ENCODE assay signal across 18 cellular contexts in genomic region chr14:77717608-77718305, GRCh38. TPM values are rescaled to one million over a fixed set of nuclear protein-coding genes. Genes with fewer than 3 reads are reported as not detected.
A peak's percentile ranks its signal among the peaks of the same experiment; 100 is the strongest.
DNase-seq lines count a peak whose midpoint lies in the region; ATAC-seq, FAIRE-seq and TF ChIP-seq lines count a peak whose summit lies in the region.
"Had no signal": no experiment of that assay in that cellular context is flagged by ENCODE, and none has a peak within 500 bp of the region (broad histone marks: within the 10 kb centered on the region; RNA-seq: fewer than 3 reads in every experiment).

No MANE protein-coding gene starts in this region.

- peak; percentile 46 for FAIRE-seq in endometrium (lab: Jason Lieb, UNC)
- FAIRE-seq: D721Med had no signal

- POLR2A ChIA-PET in activated CD8-positive, alpha-beta T cell treated with anti-CD3 and anti-CD28 coated beads for 36 hours (lab: Charles Lee), result no interaction called here
- POLR2A ChIA-PET in activated CD8-positive, alpha-beta T cell treated with anti-CD3 and anti-CD28 coated beads, Interleukin-2, amount 10 ng/mL, durations not matched to agents 7 days and 5 days (lab: Charles Lee), result interaction anchor here (0.6 kb wide), 1 partner anchor 17 kb away, joined by 3 read pairs; no protein-coding TSS in a partner anchor
- POLR2A ChIA-PET in Caco-2 (lab: Charles Lee), result no interaction called here

- H3K27ac ChIP-seq in SK-N-MC (peak overlapping the region; percentile 14), MM.1S (ENCODE audit: low read length) (no peak overlapping the region)
- H3K27ac ChIP-seq: BLaER1 had no signal

- H3K36me3 ChIP-seq in Caco-2 (ENCODE audit: control insufficient read depth, insufficient read depth, low read length) (peaks cover 3% of the 10 kb centered on the region), SK-N-MC (ENCODE audit: insufficient read depth, low read length) (peaks cover 93% of the 10 kb centered on the region), MM.1S (replicated peaks; ENCODE audit: insufficient read depth, low read length) (no peaks in the 10 kb centered on the region; the same call in 1 of the 2 replicates)

- no peaks in the 10 kb centered on the region for H3F3A ChIP-seq in MM.1S (ENCODE audit: insufficient read depth, low read length)

- TSS peak; percentile 97 for BruUV-seq in Caco-2 (replicated peaks; lab: Mats Ljungman, UMichigan)

- DNase-seq in activated CD8-positive, alpha-beta T cell treated with anti-CD3 and anti-CD28 coated beads for 36 hours, result no peak
- no peak for DNase-seq in activated CD8-positive, alpha-beta T cell treated with anti-CD3 and anti-CD28 coated beads, Interleukin-2, amount 10 ng/mL, durations not matched to agents 7 days and 5 days
- no peak for DNase-seq in Caco-2
- no peak for DNase-seq in SK-N-MC (ENCODE audit: low read depth, low spot score)
- DNase-seq in UCSD-AML1 (lab: John Stamatoyannopoulos, UW; ENCODE audit: unreplicated experiment), result no peak
- DNase-seq in type B pancreatic cell (ENCODE audit: extremely low spot score, unreplicated experiment), result no peak
- no peak for DNase-seq in MM.1S
- DNase-seq: aorta, cerebellar nuclear complex, mesenchymal stem cell, naive B cell, NCI-H1694, NCI-H774, posterior cingulate gyrus had no signal

- H3K4me3 ChIP-seq in Caco-2 (ENCODE audit: low read depth, low read length) (no peak overlapping the region), SK-N-MC (no peak overlapping the region), MM.1S (ENCODE audit: low read length) (no peak overlapping the region)
- H3K4me3 ChIP-seq: BLaER1 had no signal

- H3K9me3 Mint-ChIP-seq in activated CD8-positive, alpha-beta T cell treated with anti-CD3 and anti-CD28 coated beads for 36 hours, result no peaks in the 10 kb centered on the region
- no peaks in the 10 kb centered on the region for H3K9me3 Mint-ChIP-seq in activated CD8-positive, alpha-beta T cell treated with anti-CD3 and anti-CD28 coated beads, Interleukin-2, amount 10 ng/mL, durations not matched to agents 7 days and 5 days (ENCODE audit: insufficient read depth)
- H3K9me3 Mint-ChIP-seq in Caco-2 (ENCODE audit: unreplicated experiment) (no peaks in the 10 kb centered on the region), type B pancreatic cell (no peaks in the 10 kb centered on the region)
- H3K9me3 Mint-ChIP-seq: naive B cell; T-helper 1 cell treated with Interleukin-12 subunit alpha and Interleukin-12 subunit beta and Interleukin-4 antibody, amounts not matched to agents 30 μg/mL and 1 μg/mL, for 36 hours had no signal

- no peaks in the 10 kb centered on the region for H4K20me1 ChIP-seq in MM.1S (ENCODE audit: insufficient read depth, low read length)

- intact Hi-C loops in activated CD8-positive, alpha-beta T cell treated with anti-CD3 and anti-CD28 coated beads for 36 hours (cut with micrococcal nuclease), result no loop called here
- intact Hi-C loops in Caco-2 (cut with micrococcal nuclease; ENCODE audit: unreplicated experiment), result no loop called here

- H3K4me3 Mint-ChIP-seq in activated CD8-positive, alpha-beta T cell treated with anti-CD3 and anti-CD28 coated beads for 36 hours, result no peak overlapping the region
- H3K4me3 Mint-ChIP-seq in activated CD8-positive, alpha-beta T cell treated with anti-CD3 and anti-CD28 coated beads, Interleukin-2, amount 10 ng/mL, durations not matched to agents 7 days and 5 days, result no peak overlapping the region
- no peak overlapping the region for H3K4me3 Mint-ChIP-seq in Caco-2 (ENCODE audit: unreplicated experiment)
- no peak overlapping the region for H3K4me3 Mint-ChIP-seq in type B pancreatic cell
- H3K4me3 Mint-ChIP-seq: T-helper 1 cell treated with Interleukin-12 subunit alpha and Interleukin-12 subunit beta and Interleukin-4 antibody, amounts not matched to agents 30 μg/mL and 1 μg/mL, for 36 hours had no signal

- H3K9ac ChIP-seq in SK-N-MC (ENCODE audit: insufficient read length) (no peak overlapping the region), MM.1S (ENCODE audit: low read length) (no peak overlapping the region)
- H3K9ac ChIP-seq: BLaER1 had no signal

- H3K79me2 ChIP-seq in MM.1S (ENCODE audit: low read length), result peaks cover 13% of the 10 kb centered on the region

- H3K9me3 ChIP-seq in Caco-2 (no peaks in the 10 kb centered on the region), SK-N-MC (ENCODE audit: low read depth, low read length) (no peaks in the 10 kb centered on the region), MM.1S (replicated peaks; ENCODE audit: insufficient read depth, low read length) (no peaks in the 10 kb centered on the region)
- H3K9me3 ChIP-seq: BLaER1 had no signal

- no peak overlapping the region for H2AFZ ChIP-seq in MM.1S (ENCODE audit: low read length)

- CTCF ChIA-PET in activated CD8-positive, alpha-beta T cell treated with anti-CD3 and anti-CD28 coated beads for 36 hours (lab: Charles Lee), result interaction anchor here (0.9 kb wide), 1 partner anchor 9 kb away, joined by 3 read pairs; no protein-coding TSS in a partner anchor
- CTCF ChIA-PET in activated CD8-positive, alpha-beta T cell treated with anti-CD3 and anti-CD28 coated beads, Interleukin-2, amount 10 ng/mL, durations not matched to agents 7 days and 5 days (lab: Charles Lee), result no interaction called here
- CTCF ChIA-PET in Caco-2 (lab: Charles Lee), result no interaction called here

- peak overlapping the region; percentile 43 for H3K27ac Mint-ChIP-seq in activated CD8-positive, alpha-beta T cell treated with anti-CD3 and anti-CD28 coated beads for 36 hours
- H3K27ac Mint-ChIP-seq in activated CD8-positive, alpha-beta T cell treated with anti-CD3 and anti-CD28 coated beads, Interleukin-2, amount 10 ng/mL, durations not matched to agents 7 days and 5 days, result no peak overlapping the region
- H3K27ac Mint-ChIP-seq in Caco-2 (ENCODE audit: unreplicated experiment), result no peak overlapping the region
- no peak overlapping the region for H3K27ac Mint-ChIP-seq in type B pancreatic cell
- H3K27ac Mint-ChIP-seq: T-helper 1 cell treated with Interleukin-12 subunit alpha and Interleukin-12 subunit beta and Interleukin-4 antibody, amounts not matched to agents 30 μg/mL and 1 μg/mL, for 36 hours had no signal

- H3K4me1 ChIP-seq in Caco-2 (no peaks in the 10 kb centered on the region), MM.1S (ENCODE audit: low read length) (no peaks in the 10 kb centered on the region)
- H3K4me1 ChIP-seq: BLaER1 had no signal

- TF ChIP-seq CTCF in activated CD8-positive, alpha-beta T cell treated with anti-CD3 and anti-CD28 coated beads for 36 hours (IDR thresholded peaks at IDR 0.05), result no peak
- TF ChIP-seq CTCF in Caco-2 (IDR thresholded peaks at IDR 0.05; ENCODE audit: insufficient read depth in 1 of 2, low read depth in 1 of 2, low read length in 1 of 2, severe bottlenecking in 1 of 2, unreplicated experiment in 1 of 2) (no peak), type B pancreatic cell (conservative IDR thresholded peaks at IDR 0.05) (no peak), MM.1S (IDR thresholded peaks at IDR 0.05; ENCODE audit: low read length) (no peak)

- ATAC-seq in activated CD8-positive, alpha-beta T cell treated with anti-CD3 and anti-CD28 coated beads for 36 hours, result no peak
- ATAC-seq in activated CD8-positive, alpha-beta T cell treated with anti-CD3 and anti-CD28 coated beads, Interleukin-2, amount 10 ng/mL, durations not matched to agents 7 days and 5 days, result no peak

- peaks cover 22% of the 10 kb centered on the region for H3K4me1 Mint-ChIP-seq in activated CD8-positive, alpha-beta T cell treated with anti-CD3 and anti-CD28 coated beads for 36 hours (ENCODE audit: low read depth)
- peaks cover 4% of the 10 kb centered on the region for H3K4me1 Mint-ChIP-seq in activated CD8-positive, alpha-beta T cell treated with anti-CD3 and anti-CD28 coated beads, Interleukin-2, amount 10 ng/mL, durations not matched to agents 7 days and 5 days (ENCODE audit: low read depth)
- H3K4me1 Mint-ChIP-seq in Caco-2 (ENCODE audit: low read depth, unreplicated experiment) (no peaks in the 10 kb centered on the region), type B pancreatic cell (ENCODE audit: unreplicated experiment) (no peaks in the 10 kb centered on the region)

- no peaks in the 10 kb centered on the region for H3K9me2 ChIP-seq in MM.1S (replicated peaks; ENCODE audit: insufficient read depth, low read length)

- no peaks in the 10 kb centered on the region for H3K27me3 ChIP-seq in Caco-2 (replicated peaks; ENCODE audit: control insufficient read depth, insufficient read depth, low read length)
- H3K27me3 ChIP-seq in MM.1S (replicated peaks; ENCODE audit: insufficient read depth, low read length), result no peaks in the 10 kb centered on the region
- H3K27me3 ChIP-seq: BLaER1 had no signal

- H3K4me2 ChIP-seq in MM.1S (ENCODE audit: low read depth, low read length), result no peak overlapping the region
- H3K4me2 ChIP-seq: BLaER1 had no signal

- peaks cover 54% of the 10 kb centered on the region for H3K36me3 Mint-ChIP-seq in activated CD8-positive, alpha-beta T cell treated with anti-CD3 and anti-CD28 coated beads for 36 hours (ENCODE audit: low read depth)
- peaks cover 55% of the 10 kb centered on the region for H3K36me3 Mint-ChIP-seq in activated CD8-positive, alpha-beta T cell treated with anti-CD3 and anti-CD28 coated beads, Interleukin-2, amount 10 ng/mL, durations not matched to agents 7 days and 5 days (ENCODE audit: low read depth)
- H3K36me3 Mint-ChIP-seq in Caco-2 (ENCODE audit: insufficient read depth, unreplicated experiment), result peaks cover 95% of the 10 kb centered on the region
- H3K36me3 Mint-ChIP-seq in type B pancreatic cell, result peaks cover 37% of the 10 kb centered on the region

- no peaks in the 10 kb centered on the region for H3K27me3 Mint-ChIP-seq in activated CD8-positive, alpha-beta T cell treated with anti-CD3 and anti-CD28 coated beads for 36 hours
- no peaks in the 10 kb centered on the region for H3K27me3 Mint-ChIP-seq in activated CD8-positive, alpha-beta T cell treated with anti-CD3 and anti-CD28 coated beads, Interleukin-2, amount 10 ng/mL, durations not matched to agents 7 days and 5 days (ENCODE audit: low read depth)
- no peaks in the 10 kb centered on the region for H3K27me3 Mint-ChIP-seq in Caco-2 (ENCODE audit: insufficient read depth, unreplicated experiment)
- no peaks in the 10 kb centered on the region for H3K27me3 Mint-ChIP-seq in type B pancreatic cell
- H3K27me3 Mint-ChIP-seq: naive B cell had no signal

RNA-seq across cellular contexts. Expression of gene SLIRP, which starts 9.9 kb away (rescaled TPM):
- 100 to 1,000 TPM; 141 to 148 TPM for total RNA-seq in activated CD8-positive, alpha-beta T cell treated with anti-CD3 and anti-CD28 coated beads for 36 hours
- total RNA-seq in activated CD8-positive, alpha-beta T cell treated with anti-CD3 and anti-CD28 coated beads, Interleukin-2, amount 10 ng/mL, durations not matched to agents 7 days and 5 days, result 100 to 1,000 TPM in 1 of 2 experiments, 10 to 100 TPM in 1; 92.1 to 101 TPM
- 204 and 208 TPM in 2 replicates for total RNA-seq in Caco-2 (2022)
- 125 and 128 TPM in 2 replicates for total RNA-seq in type B pancreatic cell (ENCODE audit: low replicate concordance)

RNA-seq across cellular contexts. Expression of gene ALKBH1, which starts 9.9 kb away (rescaled TPM):
- 10 to 100 TPM; 16.3 to 18.0 TPM for total RNA-seq in activated CD8-positive, alpha-beta T cell treated with anti-CD3 and anti-CD28 coated beads for 36 hours
- 10 to 100 TPM; 12.9 to 14.8 TPM for total RNA-seq in activated CD8-positive, alpha-beta T cell treated with anti-CD3 and anti-CD28 coated beads, Interleukin-2, amount 10 ng/mL, durations not matched to agents 7 days and 5 days
- total RNA-seq in Caco-2 (2022) (17.1 and 18.7 TPM in 2 replicates), type B pancreatic cell (ENCODE audit: low replicate concordance) (14.5 and 19.1 TPM in 2 replicates)

RNA-seq across cellular contexts. Expression of gene SNW1, which starts 43.2 kb away (rescaled TPM):
- total RNA-seq in activated CD8-positive, alpha-beta T cell treated with anti-CD3 and anti-CD28 coated beads for 36 hours, result 100 to 1,000 TPM in 1 of 2 experiments, 10 to 100 TPM in 1; 95.2 to 121 TPM
- 100 to 1,000 TPM in 1 of 2 experiments, 10 to 100 TPM in 1; 94.4 to 100 TPM for total RNA-seq in activated CD8-positive, alpha-beta T cell treated with anti-CD3 and anti-CD28 coated beads, Interleukin-2, amount 10 ng/mL, durations not matched to agents 7 days and 5 days
- total RNA-seq in Caco-2 (2022), result 105 and 119 TPM in 2 replicates
- 78.6 and 81.2 TPM in 2 replicates for total RNA-seq in type B pancreatic cell (ENCODE audit: low replicate concordance)
